ENCODE assay signal across 8 cellular contexts in genomic region chr13:48038763-48039162, GRCh38. TPM values are rescaled to one million over a fixed set of nuclear protein-coding genes. Genes with fewer than 3 reads are reported as not detected.
DNase-seq lines count a peak whose midpoint lies in the region; ATAC-seq and TF ChIP-seq lines count a peak whose summit lies in the region.

No MANE protein-coding gene starts in this region.

- peak overlapping the region; percentile 92 for H3K4me3 Mint-ChIP-seq in activated naive CD8-positive, alpha-beta T cell treated with anti-CD3 and anti-CD28 coated beads, Interleukin-2, amount 10 ng/mL, durations not matched to agents 7 days and 5 days
- H3K4me3 Mint-ChIP-seq in memory B cell, result peak overlapping the region; percentile 93

- POLR2A ChIA-PET in activated naive CD8-positive, alpha-beta T cell treated with anti-CD3 and anti-CD28 coated beads, Interleukin-2, amount 10 ng/mL, durations not matched to agents 7 days and 5 days (lab: Charles Lee), result interaction anchor here (1.2 to 2.7 kb wide), 3 partner anchors 9 to 264 kb away, joined by 4 to 16 read pairs (median 4); partner anchors contain the start of gene MED4

- peaks cover 33% of the 10 kb centered on the region for H3K4me1 Mint-ChIP-seq in activated naive CD8-positive, alpha-beta T cell treated with anti-CD3 and anti-CD28 coated beads, Interleukin-2, amount 10 ng/mL, durations not matched to agents 7 days and 5 days
- H3K4me1 Mint-ChIP-seq in memory B cell, result peaks cover 9% of the 10 kb centered on the region

- no peak for TF ChIP-seq CTCF in HFF-Myc (IDR thresholded peaks at IDR 0.05; ENCODE audit: low read depth, low read length, missing control alignments)

- H4K20me1 ChIP-seq in BLaER1 treated with 17β-estradiol and CSF1 and Interleukin-3, amounts not matched to agents 10 nM and 100 nM, result peaks cover 0 to 12% (median 0%) of the 10 kb centered on the region in 11 experiments; a peak in 1 of 22 replicates

- peaks cover 26 to 46% (median 31%) of the 10 kb centered on the region in 10 experiments for H3K4me1 ChIP-seq in BLaER1 treated with 17β-estradiol and CSF1 and Interleukin-3, amounts not matched to agents 10 nM and 100 nM

- DNase-seq in HFF-Myc (ENCODE audit: extremely low read depth, low read depth), result no peak
- no peak for DNase-seq in activated naive CD8-positive, alpha-beta T cell treated with anti-CD3 and anti-CD28 coated beads, Interleukin-2, amount 10 ng/mL, durations not matched to agents 7 days and 5 days
- peak in 1 of 2 donors; percentile 9 for DNase-seq in memory B cell (ENCODE audit: low spot score in 2 of 2)
- DNase-seq in NK-92 treated with Interleukin-12 subunit alpha and Interleukin-12 subunit beta, amount 100 ng/mL, for 24 hours (lab: John Stamatoyannopoulos, UW), result no peak
- DNase-seq in stimulated activated CD4-positive, alpha-beta T cell treated with anti-CD3 and anti-CD28 coated beads, Interleukin-4, amount 100 ng/mL, for 4 hours, result no peak
- DNase-seq in stimulated activated CD8-positive, alpha-beta memory T cell treated with anti-CD3 and anti-CD28 coated beads, Interleukin-4, amount 100 ng/mL, for 48 hours, result no peak

- no peak for ATAC-seq in activated naive CD8-positive, alpha-beta T cell treated with anti-CD3 and anti-CD28 coated beads, Interleukin-2, amount 10 ng/mL, durations not matched to agents 7 days and 5 days (ENCODE audit: low read depth)
- ATAC-seq in memory B cell (ENCODE audit: low read depth), result no peak
- ATAC-seq in HG03571 (IDR thresholded peaks at IDR 0.05; ENCODE audit: unreplicated experiment), result no peak

- H3K27ac ChIP-seq in BLaER1 treated with 17β-estradiol and CSF1 and Interleukin-3, amounts not matched to agents 10 nM and 100 nM, result peak overlapping the region in 7 of 11 experiments; percentile 86 to 99 (median 93); a peak in 10 of 22 replicates

- H3K4me3 ChIP-seq in BLaER1 treated with 17β-estradiol and CSF1 and Interleukin-3, amounts not matched to agents 10 nM and 100 nM, result peak overlapping the region in 9 of 10 experiments; percentile 57 to 79 (median 72); a peak in 16 of 20 replicates
- H3K4me3 ChIP-seq in HFF-Myc (replicated peaks; ENCODE audit: low read depth, low read length), result peak overlapping the region; percentile 72

- no peaks in the 10 kb centered on the region for H3K27me3 ChIP-seq in BLaER1 treated with 17β-estradiol and CSF1 and Interleukin-3, amounts not matched to agents 10 nM and 100 nM

- H3K27ac Mint-ChIP-seq in activated naive CD8-positive, alpha-beta T cell treated with anti-CD3 and anti-CD28 coated beads, Interleukin-2, amount 10 ng/mL, durations not matched to agents 7 days and 5 days, result peak overlapping the region; percentile 93
- H3K27ac Mint-ChIP-seq in memory B cell, result peak overlapping the region; percentile 97

- H3K36me3 ChIP-seq in BLaER1 treated with 17β-estradiol and CSF1 and Interleukin-3, amounts not matched to agents 10 nM and 100 nM, result peaks cover 14 to 63% (median 49%) of the 10 kb centered on the region in 11 experiments

- H3K36me3 Mint-ChIP-seq in activated naive CD8-positive, alpha-beta T cell treated with anti-CD3 and anti-CD28 coated beads, Interleukin-2, amount 10 ng/mL, durations not matched to agents 7 days and 5 days, result peaks cover 35% of the 10 kb centered on the region
- peaks cover 10% of the 10 kb centered on the region for H3K36me3 Mint-ChIP-seq in memory B cell

- peak overlapping the region in 8 of 11 experiments; percentile 83 to 95 (median 90); a peak in 7 of 22 replicates for H3K9ac ChIP-seq in BLaER1 treated with 17β-estradiol and CSF1 and Interleukin-3, amounts not matched to agents 10 nM and 100 nM

- H3K27me3 Mint-ChIP-seq in activated naive CD8-positive, alpha-beta T cell treated with anti-CD3 and anti-CD28 coated beads, Interleukin-2, amount 10 ng/mL, durations not matched to agents 7 days and 5 days, result no peaks in the 10 kb centered on the region
- H3K27me3 Mint-ChIP-seq in memory B cell, result no peaks in the 10 kb centered on the region

- H3K9me3 Mint-ChIP-seq in activated naive CD8-positive, alpha-beta T cell treated with anti-CD3 and anti-CD28 coated beads, Interleukin-2, amount 10 ng/mL, durations not matched to agents 7 days and 5 days, result no peaks in the 10 kb centered on the region
- no peaks in the 10 kb centered on the region for H3K9me3 Mint-ChIP-seq in memory B cell

- peaks cover 8 to 15% (median 11%) of the 10 kb centered on the region in 11 experiments; a peak in 20 of 22 replicates for H3K9me3 ChIP-seq in BLaER1 treated with 17β-estradiol and CSF1 and Interleukin-3, amounts not matched to agents 10 nM and 100 nM (replicated peaks in 1 of 11)

- peak overlapping the region; percentile 79 to 95 (median 87) for H3K4me2 ChIP-seq in BLaER1 treated with 17β-estradiol and CSF1 and Interleukin-3, amounts not matched to agents 10 nM and 100 nM

RNA-seq across cellular contexts. Expression of gene NUDT15, which starts 1.2 kb away (rescaled TPM):
- total RNA-seq in activated naive CD8-positive, alpha-beta T cell treated with anti-CD3 and anti-CD28 coated beads, Interleukin-2, amount 10 ng/mL, durations not matched to agents 7 days and 5 days, result 10 to 100 TPM; 10.7 TPM

RNA-seq across cellular contexts. Expression of gene SUCLA2, which starts 37.7 kb away (rescaled TPM):
- 10 to 100 TPM; 31.3 to 33.6 TPM for total RNA-seq in activated naive CD8-positive, alpha-beta T cell treated with anti-CD3 and anti-CD28 coated beads, Interleukin-2, amount 10 ng/mL, durations not matched to agents 7 days and 5 days

RNA-seq across cellular contexts. Expression of gene MED4, which starts 56.1 kb away (rescaled TPM):
- total RNA-seq in activated naive CD8-positive, alpha-beta T cell treated with anti-CD3 and anti-CD28 coated beads, Interleukin-2, amount 10 ng/mL, durations not matched to agents 7 days and 5 days, result 10 to 100 TPM; 56.1 TPM
